ENCODE assay signal across 8 cellular contexts in the genomic region with DNA sequence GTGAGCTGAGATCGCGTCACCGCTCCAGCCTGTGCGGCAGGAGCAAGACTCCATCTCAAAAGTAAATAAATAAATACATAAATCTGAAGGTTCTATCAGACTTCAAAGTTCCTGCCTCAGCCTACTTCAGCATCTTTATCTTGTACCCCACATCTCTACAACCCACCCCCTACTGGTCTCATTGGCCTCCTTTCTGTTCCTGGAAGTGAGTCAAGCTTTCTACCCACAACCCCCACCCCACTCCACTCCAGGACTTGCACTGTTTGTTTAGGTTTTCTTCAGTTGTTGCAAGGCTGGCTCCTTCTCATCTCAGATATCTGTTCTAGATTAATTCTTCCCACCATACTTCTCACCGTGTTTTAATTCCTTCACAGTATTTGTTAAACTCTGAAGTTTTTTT. TPM values are rescaled to one million over a fixed set of nuclear protein-coding genes. Genes with fewer than 3 reads are reported as not detected.
A peak's percentile ranks its signal among the peaks of the same experiment; 100 is the strongest.
DNase-seq lines count a peak whose midpoint lies in the region; ATAC-seq lines count a peak whose summit lies in the region.

No MANE protein-coding gene starts in this region.

- peak overlapping the region; percentile 96 for H3K27ac Mint-ChIP-seq in activated naive CD8-positive, alpha-beta T cell treated with anti-CD3 and anti-CD28 coated beads for 36 hours

- H3K9ac ChIP-seq in ES-I3 (ENCODE audit: low read depth, low read length) = peak overlapping the region; percentile 98

- DNase-seq in NCI-H69 (lab: John Stamatoyannopoulos, UW) = peak; percentile 50
- DNase-seq in activated naive CD8-positive, alpha-beta T cell treated with anti-CD3 and anti-CD28 coated beads for 36 hours = peak; percentile 49
- peak; percentile 40 for DNase-seq in kidney tubule cell (ENCODE audit: low spot score)
- peak; percentile 53 for DNase-seq in stimulated activated naive CD8-positive, alpha-beta T cell treated with anti-CD3 and anti-CD28 coated beads, Interleukin-15, Interleukin-2, amounts not matched to agents 100 U/mL and 50 U/mL, for 24 hours
- no peak for DNase-seq in NCI-H187 (lab: John Stamatoyannopoulos, UW)
- no peak for DNase-seq in germinal center (ENCODE audit: low spot score)

- ATAC-seq in stimulated activated naive CD8-positive, alpha-beta T cell treated with anti-CD3 and anti-CD28 coated beads, Interleukin-15, Interleukin-2, amounts not matched to agents 100 U/mL and 50 U/mL, for 24 hours = peak; percentile 70
- no peak for ATAC-seq in GM21619 (IDR thresholded peaks at IDR 0.05; ENCODE audit: unreplicated experiment)

- peaks cover 32% of the 10 kb centered on the region for H3K36me3 Mint-ChIP-seq in activated naive CD8-positive, alpha-beta T cell treated with anti-CD3 and anti-CD28 coated beads for 36 hours

- H3K36me3 ChIP-seq in ES-I3 (ENCODE audit: insufficient read depth, low read length) = peaks cover 6% of the 10 kb centered on the region; the same call in 1 of the 2 replicates

- no peaks in the 10 kb centered on the region for H3K27me3 Mint-ChIP-seq in activated naive CD8-positive, alpha-beta T cell treated with anti-CD3 and anti-CD28 coated beads for 36 hours

- H3K9me3 ChIP-seq in ES-I3 (ENCODE audit: control insufficient read depth, insufficient read depth, low read length) = no peaks in the 10 kb centered on the region; the same call in 1 of the 2 replicates

- peaks cover 36% of the 10 kb centered on the region for H3K4me1 Mint-ChIP-seq in activated naive CD8-positive, alpha-beta T cell treated with anti-CD3 and anti-CD28 coated beads for 36 hours

- H3K4me1 ChIP-seq in ES-I3 (ENCODE audit: insufficient read depth, low read length) = peaks cover 6% of the 10 kb centered on the region; the same call in 1 of the 2 replicates

- peaks cover 1% of the 10 kb centered on the region for H3K9me3 Mint-ChIP-seq in activated naive CD8-positive, alpha-beta T cell treated with anti-CD3 and anti-CD28 coated beads for 36 hours

- H3K4me3 Mint-ChIP-seq in activated naive CD8-positive, alpha-beta T cell treated with anti-CD3 and anti-CD28 coated beads for 36 hours = peak overlapping the region; percentile 95

RNA-seq across cellular contexts. Expression of a gene that starts 0.7 kb away (rescaled TPM):
- total RNA-seq in activated naive CD8-positive, alpha-beta T cell treated with anti-CD3 and anti-CD28 coated beads for 36 hours = 100 to 1,000 TPM; 117 to 123 TPM

RNA-seq across cellular contexts. Expression of a gene that starts 10.9 kb away (rescaled TPM):
- total RNA-seq in activated naive CD8-positive, alpha-beta T cell treated with anti-CD3 and anti-CD28 coated beads for 36 hours = 100 to 1,000 TPM; 120 to 121 TPM

RNA-seq across cellular contexts. Expression of a gene that starts 23.7 kb away (rescaled TPM):
- 10 to 100 TPM; 16.3 to 17.5 TPM for total RNA-seq in activated naive CD8-positive, alpha-beta T cell treated with anti-CD3 and anti-CD28 coated beads for 36 hours

Comparison
In these comparisons a context has a peak if more than half of its experiments do, and no peak if none do; other contexts are left out.
1. DNase-seq: peak in NCI-H69 (single experiment), activated naive CD8-positive, alpha-beta T cell treated with anti-CD3 and anti-CD28 coated beads for 36 hours (single experiment), kidney tubule cell (single experiment) and stimulated activated naive CD8-positive, alpha-beta T cell treated with anti-CD3 and anti-CD28 coated beads, Interleukin-15, Interleukin-2, amounts not matched to agents 100 U/mL and 50 U/mL, for 24 hours (single experiment); none in NCI-H187 (0 of 2) and germinal center (single experiment).